Comparison of ENCODE assay signal across 15 cellular contexts in the genomic region with DNA sequence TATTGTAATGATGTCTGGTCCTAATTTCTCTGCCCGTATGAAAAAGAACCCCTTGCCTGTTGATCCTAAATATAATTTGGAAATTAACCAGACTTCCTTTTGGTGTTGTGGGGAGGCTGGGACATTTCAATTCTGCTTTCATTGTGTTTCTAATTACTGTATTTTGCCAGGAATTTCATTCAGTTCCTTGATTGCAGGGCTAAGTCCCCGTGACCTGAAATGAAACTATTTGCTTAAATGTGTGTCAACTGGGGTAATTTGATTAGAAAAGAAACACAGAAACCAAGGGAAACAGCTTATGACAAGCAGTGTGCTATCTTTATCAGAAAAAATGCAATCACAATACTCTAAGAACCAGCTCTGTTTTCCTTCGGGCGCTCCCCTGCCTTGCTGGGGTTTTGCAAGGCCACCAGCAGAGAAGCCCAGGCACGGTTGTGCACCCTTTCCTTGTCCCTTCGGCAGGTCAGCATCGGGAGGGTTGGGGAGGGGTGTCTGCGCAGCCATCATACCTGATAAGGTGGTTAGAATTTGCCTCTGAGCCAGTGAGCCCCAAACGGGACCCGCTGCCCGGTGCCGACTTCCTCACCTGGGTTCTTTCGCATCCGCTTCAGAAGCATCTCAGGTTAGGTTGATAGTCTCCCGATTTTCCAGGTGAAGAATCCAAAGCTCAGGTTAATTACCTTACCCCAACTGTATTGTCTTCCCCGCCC. TPM values are rescaled to one million over a fixed set of nuclear protein-coding genes. Genes with fewer than 3 reads are reported as not detected.
A peak's percentile ranks its signal among the peaks of the same experiment; 100 is the strongest.
DNase-seq lines count a peak whose midpoint lies in the region; ATAC-seq and TF ChIP-seq lines count a peak whose summit lies in the region.
"Had no signal": no experiment of that assay in that cellular context is flagged by ENCODE, and none has a peak within 500 bp of the region (broad histone marks: within the 10 kb centered on the region; RNA-seq: fewer than 3 reads in every experiment).

No MANE protein-coding gene starts in this region.

- no peaks in the 10 kb centered on the region for H3K9me3 Mint-ChIP-seq in H9
- H3K9me3 Mint-ChIP-seq: IgD-negative memory B cell had no signal

- H3K4me3 ChIP-seq in testis (no peak overlapping the region), coronary artery (no peak overlapping the region)
- H3K4me3 ChIP-seq: BLaER1 treated with 17β-estradiol and CSF1 and Interleukin-3, amounts not matched to agents 10 nM and 100 nM; PC-9 had no signal

- no peaks in the 10 kb centered on the region for H3K23me2 ChIP-seq in H9 (ENCODE audit: insufficient read length, low read depth, low read length, poor library complexity, severe bottlenecking)

- H3K4me1 ChIP-seq in H9 (ENCODE audit: insufficient read depth, low read length) (no peaks in the 10 kb centered on the region), testis (peaks cover 12% of the 10 kb centered on the region)

- H3K14ac ChIP-seq in H9 (ENCODE audit: insufficient read depth, low read length): no peak overlapping the region

- no peak overlapping the region for H3K18ac ChIP-seq in H9 (ENCODE audit: insufficient read length, low read depth, low read length)

- WGBS in H9 (ENCODE audit: extremely low coverage, insufficient read length, low lambda C conversion rate): no CpG with 5 or more reads among the region's 16 CpGs
- WGBS in testis, 2 donors: 63 to 72% methylated on average over 14 to 16 of the region's 16 CpGs

- no peak overlapping the region for H2BK15ac ChIP-seq in H9 (ENCODE audit: low read depth, low read length)

- H3K4ac ChIP-seq in H9 (ENCODE audit: low read depth, low read length): no peak overlapping the region

- H3K23ac ChIP-seq in H9 (ENCODE audit: insufficient read length, low read depth, low read length): no peak overlapping the region

- no peak overlapping the region for H3K56ac ChIP-seq in H9 (ENCODE audit: insufficient read length, low read depth, low read length)

- H3K79me1 ChIP-seq in H9 (ENCODE audit: insufficient read depth, low read depth, low read length, poor library complexity, severe bottlenecking): no peaks in the 10 kb centered on the region

- H3K27ac ChIP-seq in H9 (ENCODE audit: insufficient read length, low read depth, low read length) (no peak overlapping the region), testis (peak overlapping the region in 1 of 2 donors; percentile 50), coronary artery (no peak overlapping the region)
- H3K27ac ChIP-seq: BLaER1 treated with 17β-estradiol and CSF1 and Interleukin-3, amounts not matched to agents 10 nM and 100 nM; PC-9 had no signal

- H3K36me3 Mint-ChIP-seq in H9 (ENCODE audit: insufficient read depth in 1 of 3, low read depth in 3 of 3): peaks cover 3 to 6% (median 5%) of the 10 kb centered on the region in 3 experiments; a peak in 6 of 7 replicates
- no peaks in the 10 kb centered on the region for H3K36me3 Mint-ChIP-seq in T-helper 17 cell (ENCODE audit: low read depth)

- no peak overlapping the region for H2AFZ ChIP-seq in H9 (ENCODE audit: low read length)
- H2AFZ ChIP-seq: PC-9 had no signal

- no peak overlapping the region for H2BK12ac ChIP-seq in H9 (ENCODE audit: insufficient read length, low read depth, low read length)

- H4K91ac ChIP-seq in H9 (ENCODE audit: insufficient read length, low read depth, low read length): no peak overlapping the region

- H3K4me1 Mint-ChIP-seq in H9: peaks cover 30 to 36% of the 10 kb centered on the region in 2 experiments
- H3K4me1 Mint-ChIP-seq in T-helper 17 cell: peaks cover 12% of the 10 kb centered on the region

- H4K5ac ChIP-seq in H9 (ENCODE audit: insufficient read length, low read depth, low read length): no peak overlapping the region

- H3K79me2 ChIP-seq in H9 (ENCODE audit: insufficient read depth, low read length): no peaks in the 10 kb centered on the region

- H4K20me1 ChIP-seq in H9 (ENCODE audit: control insufficient read depth, insufficient read depth, insufficient read length): no peaks in the 10 kb centered on the region

- ATAC-seq in T-helper 17 cell: no peak

- DNase-seq in H9 (no peak), T-helper 17 cell (no peak), fibroblast of gingiva (ENCODE audit: low read depth) (peak; percentile 49), testis (peak; percentile 60), NOMO-1 treated with DMSO at 0.1 percent for 48 hours (lab: John Stamatoyannopoulos, UW; ENCODE audit: unreplicated experiment) (no peak), NCI-H345 (lab: John Stamatoyannopoulos, UW) (no peak), coronary artery (ENCODE audit: low spot score) (no peak)
- DNase-seq: DMS 273 treated with DMSO at 0.1 percent for 48 hours; NCI-H1417 treated with DMSO at 0.1 percent for 48 hours; NCI-H2029 treated with DMSO at 0.1 percent for 48 hours; NCI-H526; NK-92 treated with Interleukin-12 subunit alpha and Interleukin-12 subunit beta, amount 100 ng/mL, for 24 hours; PC-9 had no signal

- H3K4me3 Mint-ChIP-seq in H9 (peak overlapping the region in 1 of 2 experiments; percentile 62; a peak in 3 of 5 replicates), T-helper 17 cell (no peak overlapping the region)
- H3K4me3 Mint-ChIP-seq: IgD-negative memory B cell had no signal

- no peak overlapping the region for H3T11ph ChIP-seq in H9 (ENCODE audit: low read length)

- no peak overlapping the region for H2AK5ac ChIP-seq in H9 (ENCODE audit: insufficient read length, low read length)

- H2BK20ac ChIP-seq in H9 (ENCODE audit: low read depth, low read length, poor library complexity, severe bottlenecking): no peak overlapping the region

- TF ChIP-seq CTCF in H9 (conservative IDR thresholded peaks at IDR 0.05): no peak
- no peak for TF ChIP-seq CTCF in testis (IDR thresholded peaks at IDR 0.05)
- no peak for TF ChIP-seq CTCF in coronary artery (IDR thresholded peaks at IDR 0.05)

- intact Hi-C loops in testis (cut with DNase I; ENCODE audit: low total_unique reads): no loop called here

- H3K27me3 ChIP-seq in H9 (ENCODE audit: insufficient read depth, low read length) (no peaks in the 10 kb centered on the region), testis (no peaks in the 10 kb centered on the region)
- H3K27me3 ChIP-seq: BLaER1 treated with 17β-estradiol and CSF1 and Interleukin-3, amounts not matched to agents 10 nM and 100 nM had no signal

- H3K9me3 ChIP-seq in H9 (ENCODE audit: control insufficient read depth, low read depth, low read length): no peaks in the 10 kb centered on the region
- H3K9me3 ChIP-seq in T-helper 17 cell (ENCODE audit: control insufficient read depth, low read length, poor library complexity, severe bottlenecking): no peaks in the 10 kb centered on the region
- H3K9me3 ChIP-seq in testis: no peaks in the 10 kb centered on the region
- H3K9me3 ChIP-seq: BLaER1 treated with 17β-estradiol and CSF1 and Interleukin-3, amounts not matched to agents 10 nM and 100 nM had no signal

- no peak overlapping the region for H2BK5ac ChIP-seq in H9 (ENCODE audit: insufficient read length, low read length)

- no peaks in the 10 kb centered on the region for H3K36me3 ChIP-seq in testis (ENCODE audit: low read depth, missing control alignments)

- TF ChIP-seq POLR2A in testis (IDR thresholded peaks at IDR 0.05): no peak

- H3K27ac Mint-ChIP-seq in H9 (peak overlapping the region in 2 of 3 experiments; percentile 70 to 83; a peak in 4 of 7 replicates), T-helper 17 cell (peak overlapping the region; percentile 34)
- H3K27ac Mint-ChIP-seq: IgD-negative memory B cell had no signal

- H3K27me3 Mint-ChIP-seq in H9 (ENCODE audit: low read depth): no peaks in the 10 kb centered on the region
- H3K27me3 Mint-ChIP-seq in T-helper 17 cell: no peaks in the 10 kb centered on the region
- H3K27me3 Mint-ChIP-seq: IgD-negative memory B cell had no signal

- H2BK120ac ChIP-seq in H9 (ENCODE audit: low read depth, low read length, poor library complexity, severe bottlenecking): no peak overlapping the region

- no peak overlapping the region for H3K4me2 ChIP-seq in H9 (ENCODE audit: insufficient read depth, insufficient read length, low read length)
- H3K4me2 ChIP-seq: BLaER1 treated with 17β-estradiol and CSF1 and Interleukin-3, amounts not matched to agents 10 nM and 100 nM; PC-9 had no signal

- H4K8ac ChIP-seq in H9 (replicated peaks; ENCODE audit: insufficient read length, low read depth, low read length): no peak overlapping the region

- H3K9ac ChIP-seq in H9 (ENCODE audit: extremely low read depth, insufficient read length, low read length): no peak overlapping the region
- H3K9ac ChIP-seq: BLaER1 treated with 17β-estradiol and CSF1 and Interleukin-3, amounts not matched to agents 10 nM and 100 nM had no signal

RNA-seq across cellular contexts. Expression of gene KLHL36, which starts 19.4 kb away (rescaled TPM):
- 32.2 and 36.7 TPM in 2 replicates for total RNA-seq in H9 (2021)
- total RNA-seq in T-helper 17 cell: 10 to 100 TPM; 68.1 to 78.2 TPM
- total RNA-seq in testis: 100 to 1,000 TPM; 113 to 129 TPM
- 75.1 TPM for polyA plus RNA-seq in testis (ENCODE audit: insufficient read depth, low read depth, low replicate concordance)

RNA-seq across cellular contexts. Expression of gene USP10, which starts 32.0 kb away (rescaled TPM):
- total RNA-seq in H9 (2021) (203 and 205 TPM in 2 replicates), T-helper 17 cell (100 to 1,000 TPM; 169 to 221 TPM), testis (100 to 1,000 TPM; 101 to 108 TPM)
- 53.6 TPM for polyA plus RNA-seq in testis (ENCODE audit: insufficient read depth, low read depth, low replicate concordance)

RNA-seq across cellular contexts. Expression of gene COTL1, which starts 49.9 kb away (rescaled TPM):
- 81.4 and 88.6 TPM in 2 replicates for total RNA-seq in H9 (2021)
- 100 to 1,000 TPM; 287 to 328 TPM for total RNA-seq in T-helper 17 cell
- total RNA-seq in testis: 100 to 1,000 TPM in 1 of 2 donors, 10 to 100 TPM in 1; 61.9 to 124 TPM
- polyA plus RNA-seq in testis (ENCODE audit: insufficient read depth, low read depth, low replicate concordance): 56.9 TPM

Comparison
In these comparisons a context has a peak if more than half of its experiments do, and no peak if none do; other contexts are left out.
1. DNase-seq: peak in fibroblast of gingiva (single experiment) and testis (single experiment); none in H9 (single experiment), T-helper 17 cell (0 of 3), NOMO-1 treated with DMSO at 0.1 percent for 48 hours (single experiment), NCI-H345 (single experiment) and coronary artery (single experiment).